Comparison of ENCODE assay signal across 8 cellular contexts in genomic region chr1:236451796-236452373, GRCh38. TPM values are rescaled to one million over a fixed set of nuclear protein-coding genes. Genes with fewer than 3 reads are reported as not detected.
DNase-seq lines count a peak whose midpoint lies in the region; ATAC-seq, FAIRE-seq and TF ChIP-seq lines count a peak whose summit lies in the region.

No MANE protein-coding gene starts in this region.

- H3K4me1 ChIP-seq in OCI-LY7 (ENCODE audit: insufficient read depth, low read length, poor library complexity, severe bottlenecking): no peaks in the 10 kb centered on the region
- H3K4me1 ChIP-seq in HepG2 (ENCODE audit: insufficient read depth, low read length): no peaks in the 10 kb centered on the region

- ATAC-seq in GM19452 (IDR thresholded peaks at IDR 0.05; ENCODE audit: unreplicated experiment) (peak; percentile 72), HepG2 (peak; percentile 95)

- H3K4me2 ChIP-seq in OCI-LY7 (ENCODE audit: low read length) (no peak overlapping the region), HepG2 (ENCODE audit: low read depth, low read length) (no peak overlapping the region)

- DNase-seq in AG10803 (ENCODE audit: low read depth) (peak; percentile 10), OCI-LY7 (ENCODE audit: low spot score) (peak; percentile 30), HepG2 (ENCODE audit: low spot score) (peak; percentile 28), hippocampal formation (lab: John Stamatoyannopoulos, UW) (no peak), DMS153 treated with DMSO at 0.1 percent for 48 hours (lab: John Stamatoyannopoulos, UW; ENCODE audit: unreplicated experiment) (no peak), NCI-H345 (lab: John Stamatoyannopoulos, UW) (no peak)
- peak; percentile 24 for DNase-seq in activated T-helper 2 cell treated with anti-CD3 and anti-CD28 coated beads, Interferon-gamma antibody, Interleukin-2, Interleukin-4, amounts not matched to agents 10 μg/mL and 5 μg/mL and 100 μg/mL, durations not matched to agents 14 hours and 24 hours and 36 hours (ENCODE audit: low spot score)

- H3K9me3 ChIP-seq in OCI-LY7 (ENCODE audit: low read length): no peaks in the 10 kb centered on the region
- no peaks in the 10 kb centered on the region for H3K9me3 ChIP-seq in HepG2 (ENCODE audit: low read length)

- BruUV-seq in OCI-LY7 (replicated peaks; lab: Mats Ljungman, UMichigan) (no TSS peak), HepG2 (replicated peaks; lab: Mats Ljungman, UMichigan) (no TSS peak)

- no peaks in the 10 kb centered on the region for H3K9me3 Mint-ChIP-seq in activated T-helper 2 cell treated with anti-CD3 and anti-CD28 coated beads, Interferon-gamma antibody, Interleukin-2, Interleukin-4, amounts not matched to agents 10 μg/mL and 5 μg/mL and 100 μg/mL, durations not matched to agents 14 hours and 24 hours and 36 hours

- 67% methylated on average over 3 of the region's 6 CpGs for WGBS in HepG2 (ENCODE audit: low lambda C conversion rate)

- CTCF ChIA-PET in OCI-LY7 (lab: Charles Lee; ENCODE audit: unreplicated experiment): no interaction called here
- CTCF ChIA-PET in HepG2 (lab: Yijun Ruan, JAX; ENCODE audit: low intra/inter-chr PET ratio, low total read pairs): interaction anchor here (1.1 to 1.3 kb wide), 2 partner anchors 343 to 349 kb away, joined by 4 read pairs; no protein-coding TSS in a partner anchor

- no peaks in the 10 kb centered on the region for H3K27me3 Mint-ChIP-seq in activated T-helper 2 cell treated with anti-CD3 and anti-CD28 coated beads, Interferon-gamma antibody, Interleukin-2, Interleukin-4, amounts not matched to agents 10 μg/mL and 5 μg/mL and 100 μg/mL, durations not matched to agents 14 hours and 24 hours and 36 hours (ENCODE audit: low read depth)

- in situ Hi-C loops in HepG2 (cut with HindIII; ENCODE audit: extremely low pct_ligation_motif_present, low pct_unique_long_range_greater_than_20kb): no loop called here

- TF ChIP-seq CTCF in AG10803 (conservative IDR thresholded peaks at IDR 0.05; ENCODE audit: low read length) (peak; percentile 40), OCI-LY7 (conservative IDR thresholded peaks at IDR 0.05; ENCODE audit: low read length) (peak; percentile 71), HepG2 (CRISPR knock-in tag; IDR thresholded peaks at IDR 0.05) (peak; percentile 73)

- TF ChIP-seq RAD21 in HepG2 (CRISPR knock-in tag; IDR thresholded peaks at IDR 0.05): 0 out of 2 replicates have a peak, but pooled peaks have one; percentile 56

- H3K27ac ChIP-seq in OCI-LY7 (ENCODE audit: low read depth, low read length, poor library complexity, severe bottlenecking) (no peak overlapping the region), HepG2 (ENCODE audit: extremely low read length, insufficient read depth, low read length) (no peak overlapping the region)

- no peak overlapping the region for H3K9ac ChIP-seq in HepG2 (ENCODE audit: insufficient read depth, low read depth, low read length)

- H3K9me2 ChIP-seq in OCI-LY7 (ENCODE audit: insufficient read depth, low read length): no peaks in the 10 kb centered on the region

- H2AFZ ChIP-seq in OCI-LY7 (ENCODE audit: low read length) (no peak overlapping the region), HepG2 (ENCODE audit: low read length) (no peak overlapping the region)

- H3K4me1 Mint-ChIP-seq in activated T-helper 2 cell treated with anti-CD3 and anti-CD28 coated beads, Interferon-gamma antibody, Interleukin-2, Interleukin-4, amounts not matched to agents 10 μg/mL and 5 μg/mL and 100 μg/mL, durations not matched to agents 14 hours and 24 hours and 36 hours (ENCODE audit: low read depth): peaks cover 7% of the 10 kb centered on the region

- peaks cover 46% of the 10 kb centered on the region for H3K36me3 Mint-ChIP-seq in activated T-helper 2 cell treated with anti-CD3 and anti-CD28 coated beads, Interferon-gamma antibody, Interleukin-2, Interleukin-4, amounts not matched to agents 10 μg/mL and 5 μg/mL and 100 μg/mL, durations not matched to agents 14 hours and 24 hours and 36 hours (ENCODE audit: low read depth)

- H3K79me2 ChIP-seq in OCI-LY7 (ENCODE audit: insufficient read depth, low read depth, low read length): no peaks in the 10 kb centered on the region
- H3K79me2 ChIP-seq in HepG2 (ENCODE audit: insufficient read depth, low read length): no peaks in the 10 kb centered on the region

- peak; percentile 46 for FAIRE-seq in HepG2 (lab: Jason Lieb, UNC)

- H4K20me1 ChIP-seq in OCI-LY7 (ENCODE audit: insufficient read depth, low read length) (no peaks in the 10 kb centered on the region), HepG2 (ENCODE audit: insufficient read depth, low read length) (no peaks in the 10 kb centered on the region)

- H3K36me3 ChIP-seq in OCI-LY7 (ENCODE audit: insufficient read depth, low read length) (no peaks in the 10 kb centered on the region), HepG2 (replicated peaks in 1 of 2; ENCODE audit: control insufficient read depth in 1 of 2, insufficient read depth in 2 of 2, low read length in 2 of 2) (no peaks in the 10 kb centered on the region)

- intact Hi-C loops in OCI-LY7 (cut with micrococcal nuclease; ENCODE audit: unreplicated experiment): loop anchor here (10.0 kb wide), 1 partner anchor 347 kb away; no protein-coding TSS in a partner anchor
- intact Hi-C loops in activated T-helper 2 cell treated with anti-CD3 and anti-CD28 coated beads, Interferon-gamma antibody, Interleukin-2, Interleukin-4, amounts not matched to agents 10 μg/mL and 5 μg/mL and 100 μg/mL, durations not matched to agents 14 hours and 24 hours and 36 hours (cut with micrococcal nuclease): no loop called here
- intact Hi-C loops in HepG2 (cut with micrococcal nuclease; ENCODE audit: unreplicated experiment): loop anchor here (2.0 kb wide), 1 partner anchor 349 kb away; no protein-coding TSS in a partner anchor

- TF ChIP-seq EP300 in HepG2 (IDR thresholded peaks at IDR 0.05; ENCODE audit: low read depth in 2 of 2, low read length in 2 of 2) (no peak), HepG2 (CRISPR knock-in tag; IDR thresholded peaks at IDR 0.05; ENCODE audit: borderline replicate concordance) (no peak)

- H3K4me3 ChIP-seq in AG10803 (ENCODE audit: low read length) (no peak overlapping the region), OCI-LY7 (ENCODE audit: low read depth, low read length, poor library complexity, severe bottlenecking) (no peak overlapping the region), HepG2 (replicated peaks in 1 of 3; ENCODE audit: insufficient read depth in 1 of 3, low read depth in 2 of 3, low read length in 3 of 3) (no peak overlapping the region)

- no peak overlapping the region for H3K27ac Mint-ChIP-seq in activated T-helper 2 cell treated with anti-CD3 and anti-CD28 coated beads, Interferon-gamma antibody, Interleukin-2, Interleukin-4, amounts not matched to agents 10 μg/mL and 5 μg/mL and 100 μg/mL, durations not matched to agents 14 hours and 24 hours and 36 hours

- POLR2A ChIA-PET in OCI-LY7 (lab: Charles Lee): interaction anchor here (0.6 to 0.8 kb wide), 4 partner anchors 12 to 1542 kb away, joined by 3 to 6 read pairs (median 4); no protein-coding TSS in a partner anchor
- POLR2A ChIA-PET in HepG2 (lab: Yijun Ruan, JAX): no interaction called here

- TF ChIP-seq POLR2A in HepG2 (IDR thresholded peaks at IDR 0.05; ENCODE audit: insufficient read depth in 1 of 2, low read depth in 2 of 2, low read length in 2 of 2): no peak

- no peaks in the 10 kb centered on the region for H3K27me3 ChIP-seq in HepG2 (ENCODE audit: control insufficient read depth in 1 of 2, insufficient read depth in 2 of 2, low read length in 2 of 2)

- no peak overlapping the region for H3K4me3 Mint-ChIP-seq in activated T-helper 2 cell treated with anti-CD3 and anti-CD28 coated beads, Interferon-gamma antibody, Interleukin-2, Interleukin-4, amounts not matched to agents 10 μg/mL and 5 μg/mL and 100 μg/mL, durations not matched to agents 14 hours and 24 hours and 36 hours (ENCODE audit: low read depth)

TF ChIP-seq in HepG2, 621 proteins besides CTCF, POLR2A, EP300 and RAD21 (continues in another document):
- TF ChIP-seq STAG1 (CRISPR knock-in tag; IDR thresholded peaks at IDR 0.05) (peak; percentile 73), NR2F2 (IDR thresholded peaks at IDR 0.05; ENCODE audit: borderline replicate concordance, low read depth) (no peak), ZBTB38 (CRISPR knock-in tag; IDR thresholded peaks at IDR 0.05) (no peak)

RNA-seq across cellular contexts. Expression of gene EDARADD, which starts 57.8 kb away (rescaled TPM):
- total RNA-seq in OCI-LY7 (2014; rRNA removed; shearing (Covaris generic)): not detected in 2 replicates
- not detected in 2 replicates for total RNA-seq in OCI-LY7 (2022)
- total RNA-seq in activated T-helper 2 cell treated with anti-CD3 and anti-CD28 coated beads, Interferon-gamma antibody, Interleukin-2, Interleukin-4, amounts not matched to agents 10 μg/mL and 5 μg/mL and 100 μg/mL, durations not matched to agents 14 hours and 24 hours and 36 hours: 53.8 and 54.8 TPM in 2 replicates
- total RNA-seq in HepG2 (2016; rRNA removed; fragmentation: Illumina TruSeq; extraction: Trizol): not detected in 2 replicates
- not detected in 2 replicates for total RNA-seq in HepG2 (2016; cell fraction: cytosol; rRNA removed; fragmentation: Illumina TruSeq; extraction: Trizol; ENCODE audit: low read depth)
- total RNA-seq in HepG2 (2016; cell fraction: insoluble cytoplasmic fraction; rRNA removed; fragmentation: Illumina TruSeq; extraction: Trizol): not detected in 2 replicates
- total RNA-seq in HepG2 (2016; cell fraction: membrane; rRNA removed; fragmentation: Illumina TruSeq; extraction: Trizol): not detected in 2 replicates
- not detected in 2 replicates for total RNA-seq in HepG2 (2016; cell fraction: nucleus; rRNA removed; fragmentation: Illumina TruSeq; extraction: Trizol)
- 0.03 TPM in 1 of 2 replicates, not detected in the other for polyA plus RNA-seq in HepG2 (2011; rRNA removed)
- polyA plus RNA-seq in HepG2 (2011; cell fraction: cytosol; rRNA removed): 0.03 and 0.04 TPM in 2 replicates
- not detected in 2 replicates for polyA plus RNA-seq in HepG2 (2011; cell fraction: nucleus; rRNA removed)
- 0.19 and 0.62 TPM in 2 replicates for polyA plus RNA-seq in HepG2 (2012)
- polyA plus RNA-seq in HepG2 (2016; cell fraction: cytosol; fragmentation: Illumina TruSeq; extraction: Trizol; ENCODE audit: low read depth): not detected in 2 replicates
- polyA plus RNA-seq in HepG2 (2016; cell fraction: insoluble cytoplasmic fraction; fragmentation: Illumina TruSeq; extraction: Trizol; ENCODE audit: low read depth): 0.20 TPM in 1 of 2 replicates, not detected in the other
- not detected in 2 replicates for polyA plus RNA-seq in HepG2 (2016; cell fraction: membrane; fragmentation: Illumina TruSeq; extraction: Trizol; ENCODE audit: low read depth)
- not detected in 2 replicates for polyA plus RNA-seq in HepG2 (2016; cell fraction: nucleus; fragmentation: Illumina TruSeq; extraction: Trizol; ENCODE audit: insufficient read depth, low read depth)
- 0.16 TPM in 1 of 2 replicates, not detected in the other for polyA minus RNA-seq in HepG2 (2011; rRNA and poly(A)+ RNA removed; ENCODE audit: low replicate concordance)
- polyA minus RNA-seq in HepG2 (2011; cell fraction: cytosol; rRNA and poly(A)+ RNA removed): not detected in 2 replicates
- polyA minus RNA-seq in HepG2 (2011; cell fraction: nucleus; rRNA and poly(A)+ RNA removed): not detected in 2 replicates

Comparison
In these comparisons a context has a peak if more than half of its experiments do, and no peak if none do; other contexts are left out.
1. DNase-seq: peak in AG10803 (single experiment), OCI-LY7 (single experiment), activated T-helper 2 cell treated with anti-CD3 and anti-CD28 coated beads, Interferon-gamma antibody, Interleukin-2, Interleukin-4, amounts not matched to agents 10 μg/mL and 5 μg/mL and 100 μg/mL, durations not matched to agents 14 hours and 24 hours and 36 hours (single experiment) and HepG2 (single experiment); none in hippocampal formation (0 of 2), DMS153 treated with DMSO at 0.1 percent for 48 hours (single experiment) and NCI-H345 (single experiment).
2. RNA of gene EDARADD, which starts 57.8 kb away (total RNA-seq): 53.8 to 54.8 TPM in activated T-helper 2 cell treated with anti-CD3 and anti-CD28 coated beads, Interferon-gamma antibody, Interleukin-2, Interleukin-4, amounts not matched to agents 10 μg/mL and 5 μg/mL and 100 μg/mL, durations not matched to agents 14 hours and 24 hours and 36 hours; not detected in OCI-LY7 and not detected in HepG2; every median in the first group is over 10 times any median in the second.
3. Peak in every context shown above with its lines, with median percentiles within 50 percentile points of each other: CTCF ChIP-seq.